Comparison of ENCODE assay signal across 7 cellular contexts in genomic region chr2:88623831-88624465, GRCh38. TPM values are rescaled to one million over a fixed set of nuclear protein-coding genes. Genes with fewer than 3 reads are reported as not detected.
DNase-seq lines count a peak whose midpoint lies in the region; ATAC-seq and TF ChIP-seq lines count a peak whose summit lies in the region.
"Not testable (repeated sequence)": the region's sequence is repeated elsewhere in the genome, so short reads cannot be mapped to it uniquely, and the experiment has no call there.

No MANE protein-coding gene starts in this region.

- peak overlapping the region; percentile 99; the same call in 1 of the 2 replicates for H3K4me2 ChIP-seq in KMS-11
- H3K4me2 ChIP-seq in OCI-LY7 (ENCODE audit: low read length), result peak overlapping the region; percentile 96
- peak overlapping the region; percentile 85 for H3K4me2 ChIP-seq in mammary epithelial cell (ENCODE audit: insufficient read depth, low read depth, low read length)
- H3K4me2 ChIP-seq in osteoblast (ENCODE audit: insufficient read depth, low read length), result peak overlapping the region; percentile 88

- H3K27ac Mint-ChIP-seq in CD4-positive, CD25-positive, alpha-beta regulatory T cell, result not testable (repeated sequence)

- not testable (repeated sequence) for H3K9me3 Mint-ChIP-seq in CD4-positive, CD25-positive, alpha-beta regulatory T cell

- not testable (repeated sequence) for ATAC-seq in CD4-positive, CD25-positive, alpha-beta regulatory T cell (ENCODE audit: low read depth in 2 of 2)

- 95% methylated on average over 10 of the region's 11 CpGs for WGBS in mammary epithelial cell (ENCODE audit: low coverage, missing lambda C conversion rate)

- not testable (repeated sequence) for H2AFZ ChIP-seq in KMS-11 (ENCODE audit: low read depth); OCI-LY7 (ENCODE audit: low read length); mammary epithelial cell (ENCODE audit: low read depth, low read length); osteoblast (ENCODE audit: low read length)

- not testable (repeated sequence) for H3K4me3 Mint-ChIP-seq in CD4-positive, CD25-positive, alpha-beta regulatory T cell

- H3K36me3 ChIP-seq in CD4-positive, CD25-positive, alpha-beta regulatory T cell (ENCODE audit: control insufficient read depth, insufficient read depth, low read length); KMS-11 (ENCODE audit: insufficient read depth); mammary epithelial cell (ENCODE audit: insufficient read depth, low read length); iPS-20b (ENCODE audit: insufficient read depth, low read depth, low read length); osteoblast (ENCODE audit: insufficient read depth, low read length): not testable (repeated sequence)
- peaks cover 57% of the 10 kb centered on the region for H3K36me3 ChIP-seq in OCI-LY7 (ENCODE audit: insufficient read depth, low read length)

- not testable (repeated sequence) for H3K9ac ChIP-seq in KMS-11; mammary epithelial cell (ENCODE audit: insufficient read depth, low read length)
- H3K9ac ChIP-seq in iPS-20b (ENCODE audit: low read depth, low read length), result peak overlapping the region; percentile 54; the same call in 1 of the 2 replicates

- intact Hi-C loops in OCI-LY7 (cut with micrococcal nuclease; ENCODE audit: unreplicated experiment), result loop anchor here (2.0 kb wide), 1 partner anchor 15 kb away; no protein-coding TSS in a partner anchor
- intact Hi-C loops in mammary epithelial cell (cut with micrococcal nuclease), result not testable (repeated sequence)

- not testable (repeated sequence) for TF ChIP-seq CTCF in GM12865 (IDR thresholded peaks at IDR 0.05; ENCODE audit: insufficient read depth, low read depth, low read length, missing control alignments); KMS-11 (conservative IDR thresholded peaks at IDR 0.05; ENCODE audit: low read depth, low read length); OCI-LY7 (conservative IDR thresholded peaks at IDR 0.05; ENCODE audit: low read length); mammary epithelial cell (conservative IDR thresholded peaks at IDR 0.05 in 1 of 2, IDR thresholded peaks at IDR 0.05 in 1 of 2; ENCODE audit: extremely low read depth in 1 of 2, insufficient read depth in 1 of 2, low read depth in 1 of 2, low read length in 2 of 2); osteoblast (IDR thresholded peaks at IDR 0.05; ENCODE audit: extremely low read depth, low read depth, low read length)

- not testable (repeated sequence) for H4K20me1 ChIP-seq in KMS-11 (ENCODE audit: insufficient read depth); OCI-LY7 (ENCODE audit: insufficient read depth, low read length); mammary epithelial cell (ENCODE audit: insufficient read depth, low read length)
- H4K20me1 ChIP-seq in osteoblast (ENCODE audit: insufficient read depth, low read length), result peaks cover 36% of the 10 kb centered on the region

- dilution Hi-C loops in mammary epithelial cell (cut with HindIII; ENCODE audit: low sequenced_read_pairs), result not testable (repeated sequence)

- not testable (repeated sequence) for BruUV-seq in OCI-LY7 (replicated peaks; lab: Mats Ljungman, UMichigan); mammary epithelial cell (replicated peaks; lab: Mats Ljungman, UMichigan)

- peak overlapping the region; percentile 54 for H3K4me3 ChIP-seq in CD4-positive, CD25-positive, alpha-beta regulatory T cell (ENCODE audit: low read depth, low read length)
- H3K4me3 ChIP-seq in GM12865 (ENCODE audit: low read depth, low read length), result peak overlapping the region; percentile 98
- H3K4me3 ChIP-seq in KMS-11 (IDR thresholded peaks at IDR 0.05; ENCODE audit: insufficient read depth, low read depth, low read length); mammary epithelial cell (replicated peaks in 1 of 3; ENCODE audit: insufficient read depth in 1 of 3, low read depth in 2 of 3, low read length in 3 of 3); osteoblast (ENCODE audit: insufficient read depth, low read length): not testable (repeated sequence)
- peak overlapping the region; percentile 96 for H3K4me3 ChIP-seq in OCI-LY7 (ENCODE audit: low read depth, low read length, poor library complexity, severe bottlenecking)
- peak overlapping the region; percentile 93; the same call in 1 of the 2 replicates for H3K4me3 ChIP-seq in iPS-20b (ENCODE audit: low read length)

- H3K9me3 ChIP-seq in CD4-positive, CD25-positive, alpha-beta regulatory T cell (ENCODE audit: control insufficient read depth in 2 of 2, low read length in 2 of 2); OCI-LY7 (ENCODE audit: low read length); mammary epithelial cell (replicated peaks; ENCODE audit: insufficient read depth, low read length); iPS-20b (ENCODE audit: insufficient read depth, low read depth, low read length); osteoblast (ENCODE audit: low read depth, low read length): not testable (repeated sequence)

- peaks cover 34% of the 10 kb centered on the region for H3K4me1 ChIP-seq in CD4-positive, CD25-positive, alpha-beta regulatory T cell (ENCODE audit: control insufficient read depth, insufficient read depth, low read length, poor library complexity, severe bottlenecking)
- H3K4me1 ChIP-seq in KMS-11 (ENCODE audit: low read depth, poor library complexity, severe bottlenecking) (peaks cover 59% of the 10 kb centered on the region), OCI-LY7 (ENCODE audit: insufficient read depth, low read length, poor library complexity, severe bottlenecking) (peaks cover 69% of the 10 kb centered on the region), mammary epithelial cell (ENCODE audit: insufficient read depth, low read length) (peaks cover 14% of the 10 kb centered on the region), iPS-20b (ENCODE audit: insufficient read depth, low read length) (peaks cover 26% of the 10 kb centered on the region), osteoblast (ENCODE audit: insufficient read depth, low read length) (peaks cover 19% of the 10 kb centered on the region)

- H3K27me3 ChIP-seq in CD4-positive, CD25-positive, alpha-beta regulatory T cell (ENCODE audit: control insufficient read depth, insufficient read depth, low read length); KMS-11 (ENCODE audit: insufficient read depth, low read depth); mammary epithelial cell (ENCODE audit: insufficient read depth, low read length); iPS-20b (ENCODE audit: insufficient read depth, low read length); osteoblast (ENCODE audit: insufficient read depth, low read length): not testable (repeated sequence)

- in situ Hi-C loops in mammary epithelial cell (cut with MboI; ENCODE audit: low sequenced_read_pairs in 2 of 2), result not testable (repeated sequence)

- DNase-seq in CD4-positive, CD25-positive, alpha-beta regulatory T cell; GM12865 (ENCODE audit: low read depth); OCI-LY7 (ENCODE audit: low spot score); mammary epithelial cell; osteoblast (ENCODE audit: insufficient read length, low spot score, missing footprints): not testable (repeated sequence)

- POLR2A ChIA-PET in OCI-LY7 (lab: Charles Lee), result interaction anchor here (0.6 to 3.3 kb wide), 5 partner anchors 16 to 29 kb away, joined by 3 to 33 read pairs (median 3); no protein-coding TSS in a partner anchor

- H3K79me2 ChIP-seq in KMS-11 (ENCODE audit: insufficient read depth, low read depth) (peaks cover 78% of the 10 kb centered on the region), OCI-LY7 (ENCODE audit: insufficient read depth, low read depth, low read length) (peaks cover 91% of the 10 kb centered on the region), mammary epithelial cell (ENCODE audit: insufficient read depth, low read length) (peaks cover 75% of the 10 kb centered on the region), osteoblast (ENCODE audit: insufficient read depth, low read length) (peaks cover 78% of the 10 kb centered on the region)

- CTCF ChIA-PET in OCI-LY7 (lab: Charles Lee; ENCODE audit: unreplicated experiment), result interaction anchor here (1.3 kb wide), 1 partner anchor 16 kb away, joined by 5 read pairs; no protein-coding TSS in a partner anchor
- CTCF ChIA-PET in mammary epithelial cell (lab: Charles Lee; ENCODE audit: low non-redundant PET), result not testable (repeated sequence)

- H3K4me1 Mint-ChIP-seq in CD4-positive, CD25-positive, alpha-beta regulatory T cell, result peaks cover 10 to 40% (median 24%) of the 10 kb centered on the region in 4 donors

- H3K27me3 Mint-ChIP-seq in CD4-positive, CD25-positive, alpha-beta regulatory T cell, result not testable (repeated sequence)

- H3K27ac ChIP-seq in CD4-positive, CD25-positive, alpha-beta regulatory T cell (ENCODE audit: insufficient read depth, low read length, poor library complexity, severe bottlenecking); KMS-11; iPS-20b (ENCODE audit: low read length); osteoblast (ENCODE audit: low read depth, low read length): not testable (repeated sequence)
- H3K27ac ChIP-seq in OCI-LY7 (ENCODE audit: low read depth, low read length, poor library complexity, severe bottlenecking) (peak overlapping the region; percentile 81), mammary epithelial cell (ENCODE audit: insufficient read depth, low read depth, low read length) (peak overlapping the region; percentile 8)

- H3K9me2 ChIP-seq in OCI-LY7 (ENCODE audit: insufficient read depth, low read length), result not testable (repeated sequence)

- not testable (repeated sequence) for H3K36me3 Mint-ChIP-seq in CD4-positive, CD25-positive, alpha-beta regulatory T cell

RNA-seq across cellular contexts. Expression of gene EIF2AK3, which starts 3.3 kb away (rescaled TPM):
- 36.9 TPM for total RNA-seq in CD4-positive, CD25-positive, alpha-beta regulatory T cell
- polyA plus RNA-seq in CD4-positive, CD25-positive, alpha-beta regulatory T cell, result 1 to 10 TPM; 4.5 to 8.1 (median 6.2) TPM
- 49.4 and 52.7 TPM in 2 replicates for total RNA-seq in OCI-LY7 (2014; rRNA removed; shearing (Covaris generic))
- total RNA-seq in OCI-LY7 (2022), result 64.5 and 73.4 TPM in 2 replicates
- 10 to 100 TPM; 19.2 to 25.3 TPM for total RNA-seq in mammary epithelial cell
- 6.3 TPM for polyA plus RNA-seq in mammary epithelial cell
- 8.7 TPM for polyA minus RNA-seq in mammary epithelial cell
- total RNA-seq in osteoblast, result 24.2 and 25.7 TPM in 2 replicates
